In the genomic region with DNA sequence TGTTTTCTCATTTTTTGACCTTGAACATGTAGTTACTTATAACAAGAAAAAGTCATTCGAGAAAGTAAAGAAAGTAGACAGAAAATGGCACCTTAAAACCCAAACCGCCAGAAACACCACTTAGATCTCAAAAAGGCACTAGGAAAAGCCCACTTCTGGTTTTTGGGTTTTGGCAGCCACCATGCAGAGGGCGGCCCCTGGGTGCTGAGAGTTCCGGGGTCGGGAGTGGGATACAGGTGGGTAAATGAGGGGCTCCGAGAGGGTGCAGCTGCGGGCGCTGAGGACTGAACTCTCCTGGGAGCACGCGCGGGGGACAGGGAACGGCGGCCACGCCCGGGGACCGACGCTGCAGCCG, we compare ENCODE assay signal across 8 cellular contexts. TPM values are rescaled to one million over a fixed set of nuclear protein-coding genes. Genes with fewer than 3 reads are reported as not detected.
DNase-seq lines count a peak whose midpoint lies in the region; ATAC-seq, FAIRE-seq and TF ChIP-seq lines count a peak whose summit lies in the region.

No MANE protein-coding gene starts in this region.

- FAIRE-seq in bronchial epithelial cell (lab: Jason Lieb, UNC), result no peak

- peaks cover 14% of the 10 kb centered on the region for H3K27me3 ChIP-seq in HL-60 (ENCODE audit: insufficient read depth, poor library complexity, severe bottlenecking)
- no peaks in the 10 kb centered on the region for H3K27me3 ChIP-seq in bronchial epithelial cell (ENCODE audit: control insufficient read depth, insufficient read depth, low read length)
- no peaks in the 10 kb centered on the region for H3K27me3 ChIP-seq in muscle layer of duodenum (ENCODE audit: low read depth, low read length)

- H3K4me1 ChIP-seq in muscle layer of duodenum (ENCODE audit: control insufficient read depth in 1 of 2, insufficient read depth in 2 of 2, low read length in 2 of 2), result peaks cover 1 to 6% of the 10 kb centered on the region in 2 donors

- no peaks in the 10 kb centered on the region for H3K36me3 ChIP-seq in bronchial epithelial cell (ENCODE audit: control insufficient read depth, insufficient read depth, low read length)
- no peaks in the 10 kb centered on the region for H3K36me3 ChIP-seq in muscle layer of duodenum (ENCODE audit: control insufficient read depth in 1 of 2, insufficient read depth in 2 of 2, low read length in 2 of 2)

- H3K27ac ChIP-seq in HL-60 (replicated peaks), result no peak overlapping the region
- H3K27ac ChIP-seq in muscle layer of duodenum (ENCODE audit: low read length), result no peak overlapping the region

- DNase-seq in AG10803 (ENCODE audit: low read depth) (no peak), HL-60 (ENCODE audit: low read depth in 1 of 2, low spot score in 1 of 2) (no peak), bronchial epithelial cell (ENCODE audit: low read depth) (no peak), NCI-H1436 treated with DMSO at 0.1 percent for 48 hours (lab: John Stamatoyannopoulos, UW) (no peak)

- H3K4me3 ChIP-seq in AG10803 (ENCODE audit: low read length) (peak overlapping the region; percentile 63), HL-60 (replicated peaks; ENCODE audit: insufficient read depth, low read length) (peak overlapping the region; percentile 74), bronchial epithelial cell (ENCODE audit: low read depth, low read length) (peak overlapping the region; percentile 50), muscle layer of duodenum (ENCODE audit: low read depth in 1 of 2, low read length in 2 of 2) (peak overlapping the region; percentile 48 to 72)

- H3K9me3 ChIP-seq in muscle layer of duodenum (ENCODE audit: control insufficient read depth in 1 of 2, low read length in 2 of 2), result no peaks in the 10 kb centered on the region

- TF ChIP-seq CTCF in AG10803 (conservative IDR thresholded peaks at IDR 0.05; ENCODE audit: low read length) (no peak), HL-60 (IDR thresholded peaks at IDR 0.05; ENCODE audit: insufficient read depth, low read length) (no peak), bronchial epithelial cell (IDR thresholded peaks at IDR 0.05; ENCODE audit: insufficient read depth, low read length, severe bottlenecking) (no peak)

- no peak for ATAC-seq in HG02981 (IDR thresholded peaks at IDR 0.05; ENCODE audit: unreplicated experiment)
- ATAC-seq in GM21367 (IDR thresholded peaks at IDR 0.05; ENCODE audit: unreplicated experiment), result no peak
- ATAC-seq in HG02678 (IDR thresholded peaks at IDR 0.05; ENCODE audit: unreplicated experiment), result no peak

RNA-seq across cellular contexts. Expression of gene TMEM242, which starts 49.2 kb away (rescaled TPM):
- 7.1 and 7.2 TPM in 2 replicates for total RNA-seq in bronchial epithelial cell
